In genomic region chr13:36438594-36439483, GRCh38 we compare ENCODE assay signal across 1 cellular context.
A peak's percentile ranks its signal among the peaks of the same experiment; 100 is the strongest.
TF ChIP-seq lines count a peak whose summit lies in the region.

No MANE protein-coding gene starts in this region.

TF ChIP-seq in GM12878, 131 proteins besides CTCF, POLR2A, EP300 and RAD21:
- TF ChIP-seq GATAD2B (conservative IDR thresholded peaks at IDR 0.05; ENCODE audit: low read depth) (no peak), HSF1 (IDR thresholded peaks at IDR 0.05; ENCODE audit: low read depth, low read length) (no peak), ZBED1 (IDR thresholded peaks at IDR 0.05; ENCODE audit: borderline replicate concordance) (no peak), NFYA (IDR thresholded peaks at IDR 0.05; ENCODE audit: borderline replicate concordance, low read depth, low read length) (no peak), NR2C1 (IDR thresholded peaks at IDR 0.05) (no peak), NR2F1 (conservative IDR thresholded peaks at IDR 0.05) (peak; percentile 59; the same call in 1 of the 2 replicates), EED (IDR thresholded peaks at IDR 0.05; ENCODE audit: low read depth) (no peak), ZNF274 (IDR thresholded peaks at IDR 0.05; ENCODE audit: insufficient read depth, insufficient read length) (no peak), ZNF24 (IDR thresholded peaks at IDR 0.05) (peak; percentile 96), BCL11A (IDR thresholded peaks at IDR 0.05; ENCODE audit: low read depth, low read length) (no peak), MEF2A (IDR thresholded peaks at IDR 0.05; ENCODE audit: insufficient read depth, low read depth, low read length) (no peak), RELB (IDR thresholded peaks at IDR 0.05; ENCODE audit: low read depth) (peak; percentile 45; the same call in 1 of the 2 replicates), RUNX3 (IDR thresholded peaks at IDR 0.05; ENCODE audit: low read length) (no peak), CBX5 (IDR thresholded peaks at IDR 0.05; ENCODE audit: low read depth) (no peak), MTA2 (IDR thresholded peaks at IDR 0.05; ENCODE audit: low read depth) (peak; percentile 71)
